ENCODE assay signal across 21 cellular contexts in the genomic region with DNA sequence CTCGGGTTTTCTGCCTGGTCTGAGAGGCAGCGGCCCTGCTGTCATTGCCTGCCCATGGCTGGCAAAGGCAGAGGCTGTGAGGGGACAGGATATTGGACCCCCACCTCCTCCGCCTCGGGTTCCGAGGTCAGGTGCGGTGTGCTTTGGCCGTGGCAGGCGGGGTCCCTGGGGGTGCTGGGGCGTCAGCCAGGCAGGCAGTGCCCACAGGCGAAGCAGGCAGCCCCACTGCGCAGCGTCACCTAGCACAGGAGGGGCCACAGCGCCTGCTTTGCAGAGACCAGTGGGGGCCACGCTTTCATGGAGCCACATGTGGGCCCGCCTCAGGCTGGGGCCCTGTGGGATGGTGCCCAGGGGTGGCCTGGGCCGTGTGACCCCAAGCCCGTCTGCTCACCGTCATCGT.
DNase-seq lines count a peak whose midpoint lies in the region; ATAC-seq, FAIRE-seq and TF ChIP-seq lines count a peak whose summit lies in the region.
"Had no signal": no experiment of that assay in that cellular context is flagged by ENCODE, and none has a peak within 500 bp of the region (broad histone marks: within the 10 kb centered on the region; RNA-seq: fewer than 3 reads in every experiment).

No MANE protein-coding gene starts in this region.

- no peaks in the 10 kb centered on the region for H3K23me2 ChIP-seq in H1 (ENCODE audit: low read depth, low read length)

- H3K18ac ChIP-seq in H1 (ENCODE audit: extremely low read depth, low read length): no peak overlapping the region
- H3K18ac ChIP-seq in trophoblast cell (ENCODE audit: low read length): no peak overlapping the region

- peaks cover 0 to 2% of the 10 kb centered on the region in 2 experiments for H4K20me1 ChIP-seq in H1 (replicated peaks in 1 of 2; ENCODE audit: control insufficient read depth in 1 of 2, insufficient read depth in 2 of 2, low read length in 2 of 2)

- TF ChIP-seq POLR2A in H1 (IDR thresholded peaks at IDR 0.05; ENCODE audit: control extremely low read depth in 1 of 2, low read depth in 2 of 2, low read length in 2 of 2): no peak

- H3K36me3 ChIP-seq in H1 (ENCODE audit: control insufficient read depth in 2 of 4, insufficient read depth in 4 of 4, low read length in 3 of 4): peaks cover 0 to 8% (median 4%) of the 10 kb centered on the region in 4 experiments; a peak in 3 of 8 replicates
- peaks cover 59 to 71% of the 10 kb centered on the region in 2 experiments for H3K36me3 ChIP-seq in trophoblast cell (ENCODE audit: control insufficient read depth in 1 of 2, insufficient read depth in 2 of 2, low read length in 2 of 2)

- ATAC-seq in WTC11: no peak
- no peak for ATAC-seq in HG02610 (IDR thresholded peaks at IDR 0.05; ENCODE audit: unreplicated experiment)
- ATAC-seq: A549; CD8-positive, alpha-beta T cell had no signal

- no peak for TF ChIP-seq RAD21 in H1 (IDR thresholded peaks at IDR 0.05 in 1 of 2, conservative IDR thresholded peaks at IDR 0.05 in 1 of 2; ENCODE audit: low read depth in 2 of 2, low read length in 2 of 2)

- H3K9ac ChIP-seq in H1 (replicated peaks in 1 of 4; ENCODE audit: extremely low read depth in 1 of 4, low read depth in 3 of 4, low read length in 3 of 4): no peak overlapping the region
- no peak overlapping the region for H3K9ac ChIP-seq in trophoblast cell (ENCODE audit: low read length)

- 0 out of 2 replicates have a peak overlapping the region, but pooled peaks have one; percentile 57 for H3K27ac Mint-ChIP-seq in WTC11
- H3K27ac Mint-ChIP-seq: B cell; CD4-positive, alpha-beta T cell; CD8-positive, alpha-beta T cell had no signal

- peaks cover 1% of the 10 kb centered on the region for H3K4me1 Mint-ChIP-seq in WTC11

- H2AK5ac ChIP-seq in H1 (ENCODE audit: low read depth, low read length) (no peak overlapping the region), trophoblast cell (ENCODE audit: low read length) (no peak overlapping the region)

- POLR2A ChIA-PET in WTC11 (lab: Charles Lee): no interaction called here
- POLR2A ChIA-PET in H1 (lab: Charles Lee; ENCODE audit: partially characterized antibody): no interaction called here

- H3K9me3 ChIP-seq in H1 (ENCODE audit: insufficient read depth in 2 of 2, low read depth in 1 of 2, low read length in 1 of 2) (peaks cover 7 to 12% of the 10 kb centered on the region in 2 experiments; a peak in 3 of 4 replicates), trophoblast cell (ENCODE audit: insufficient read depth, low read depth, low read length) (peaks cover 14% of the 10 kb centered on the region)
- H3K9me3 ChIP-seq: A549, Caco-2 had no signal

- H3K27me3 ChIP-seq in H1 (replicated peaks in 1 of 4; ENCODE audit: control insufficient read depth in 3 of 4, extremely low read depth in 1 of 4, insufficient read depth in 3 of 4, low read length in 3 of 4) (no peaks in the 10 kb centered on the region), trophoblast cell (ENCODE audit: insufficient read depth, low read length) (no peaks in the 10 kb centered on the region)

- no peaks in the 10 kb centered on the region for H3K27me3 Mint-ChIP-seq in WTC11 (ENCODE audit: low read depth)
- H3K27me3 Mint-ChIP-seq: B cell; CD4-positive, alpha-beta T cell had no signal

- H3K79me2 ChIP-seq in H1 (ENCODE audit: control insufficient read depth in 1 of 2, insufficient read depth in 2 of 2, low read length in 2 of 2) (no peaks in the 10 kb centered on the region), trophoblast cell (ENCODE audit: control insufficient read depth, insufficient read depth, low read length, poor library complexity) (no peaks in the 10 kb centered on the region)

- H3K4me2 ChIP-seq in H1 (ENCODE audit: insufficient read depth in 1 of 2, low read depth in 2 of 2, low read length in 2 of 2) (no peak overlapping the region), trophoblast cell (ENCODE audit: low read length) (no peak overlapping the region)
- H3K4me2 ChIP-seq: A549; BLaER1 treated with 17β-estradiol and CSF1 and Interleukin-3, amounts not matched to agents 10 nM and 100 nM had no signal

- intact Hi-C loops in posterior vena cava (cut with DNase I): no loop called here

- no peaks in the 10 kb centered on the region; the same call in 1 of the 2 replicates for H3K79me1 ChIP-seq in H1 (ENCODE audit: low read depth, low read length)
- no peaks in the 10 kb centered on the region for H3K79me1 ChIP-seq in trophoblast cell (ENCODE audit: low read length)

- H3K27ac ChIP-seq in H1 (ENCODE audit: low read depth, low read length) (no peak overlapping the region), trophoblast cell (ENCODE audit: low read depth, low read length) (no peak overlapping the region)
- H3K27ac ChIP-seq: 22Rv1; A549; BLaER1 treated with 17β-estradiol and CSF1 and Interleukin-3, amounts not matched to agents 10 nM and 100 nM; C4-2B had no signal

- H3K4ac ChIP-seq in H1 (replicated peaks; ENCODE audit: insufficient read length, low read depth, low read length) (no peak overlapping the region), trophoblast cell (ENCODE audit: low read depth, low read length) (no peak overlapping the region)

- CTCF ChIA-PET in WTC11 (lab: Charles Lee) (interaction anchor here (1.0 to 1.1 kb wide), 2 partner anchors 34 to 89 kb away, joined by 3 to 4 read pairs; no protein-coding TSS in a partner anchor), H1 (lab: Charles Lee; ENCODE audit: partially characterized antibody) (interaction anchor here (0.6 to 3.6 kb wide), 4 partner anchors 11 to 890 kb away, joined by 3 to 22 read pairs (median 8); no protein-coding TSS in a partner anchor)

- no peak for FAIRE-seq in H1 (lab: Jason Lieb, UNC)
- FAIRE-seq: A549, D721Med, G401.6, GM12891, GM19239 had no signal

- H3K56ac ChIP-seq in H1 (replicated peaks; ENCODE audit: insufficient read length, low read depth, low read length): no peak overlapping the region

- WGBS in H1 (ENCODE audit: extremely low coverage in 1 of 2, insufficient coverage in 1 of 2, insufficient read length in 1 of 2, insufficient replicate concordance in 2 of 2, low coverage in 1 of 2, low lambda C conversion rate in 2 of 2, missing lambda C conversion rate in 1 of 2), 2 experiments: 96% methylated on average over 18 of the region's 19 CpGs; no CpG with 5 or more reads in 1 of the 2 experiments
- no CpG with 5 or more reads among the region's 19 CpGs for WGBS in trophoblast cell (ENCODE audit: extremely low coverage, insufficient coverage, insufficient read length)

- TF ChIP-seq EP300 in H1 (IDR thresholded peaks at IDR 0.05; ENCODE audit: borderline replicate concordance in 1 of 2, low read depth in 2 of 2, low read length in 2 of 2): no peak

- H3K36me3 Mint-ChIP-seq in WTC11: peaks cover 28% of the 10 kb centered on the region

- no peak overlapping the region for H2BK5ac ChIP-seq in H1 (ENCODE audit: low read depth, low read length)
- H2BK5ac ChIP-seq in trophoblast cell (ENCODE audit: low read depth, low read length, poor library complexity): no peak overlapping the region

- H2BK120ac ChIP-seq in H1 (replicated peaks; ENCODE audit: low read depth, low read length) (no peak overlapping the region), trophoblast cell (ENCODE audit: insufficient read depth, low read length, poor library complexity) (no peak overlapping the region)

- no peak overlapping the region for H2BK20ac ChIP-seq in H1 (ENCODE audit: low read length)

- H4K12ac ChIP-seq in trophoblast cell (ENCODE audit: low read depth, low read length): no peak overlapping the region

- H2BK15ac ChIP-seq in H1 (ENCODE audit: low read length): no peak overlapping the region

- no peak overlapping the region for H4K91ac ChIP-seq in H1 (replicated peaks; ENCODE audit: insufficient read length, low read length)
- no peak overlapping the region for H4K91ac ChIP-seq in trophoblast cell (ENCODE audit: low read depth, low read length)

- peak overlapping the region; percentile 45 for H4K8ac ChIP-seq in H1 (ENCODE audit: extremely low read depth, insufficient read depth, low read length)
- no peak overlapping the region for H4K8ac ChIP-seq in trophoblast cell (ENCODE audit: low read depth, low read length)

- TF ChIP-seq CTCF in WTC11 (IDR thresholded peaks at IDR 0.05) (no peak), H1 (IDR thresholded peaks at IDR 0.05; ENCODE audit: control extremely low read depth in 1 of 3, insufficient read depth in 1 of 3, low read depth in 1 of 3, low read length in 3 of 3) (no peak)

- H3K14ac ChIP-seq in H1 (ENCODE audit: insufficient read length) (no peak overlapping the region), trophoblast cell (ENCODE audit: low read length) (no peak overlapping the region)

- H3K9me3 Mint-ChIP-seq in WTC11: peaks cover 17% of the 10 kb centered on the region
- H3K9me3 Mint-ChIP-seq: CD4-positive, alpha-beta T cell had no signal

- H3K4me3 Mint-ChIP-seq in WTC11: no peak overlapping the region
- H3K4me3 Mint-ChIP-seq: B cell; CD4-positive, alpha-beta T cell; CD8-positive, alpha-beta T cell had no signal

- H3K23ac ChIP-seq in H1 (ENCODE audit: insufficient read length): no peak overlapping the region
- no peak overlapping the region for H3K23ac ChIP-seq in trophoblast cell (ENCODE audit: low read length)

- DNase-seq in WTC11 (ENCODE audit: low spot score) (no peak), H1 (ENCODE audit: low read depth in 1 of 2, low spot score in 2 of 2) (no peak), posterior vena cava (ENCODE audit: low spot score) (peak; percentile 77), trophoblast cell (no peak)
- DNase-seq: AML-193; Caco-2; Calu3; CD4-positive, alpha-beta T cell; CD8-positive, alpha-beta T cell; DMS79 treated with DMSO at 0.1 percent for 48 hours; GF-D8 had no signal

- no peak overlapping the region for H2BK12ac ChIP-seq in H1 (ENCODE audit: low read depth, low read length)
- H2BK12ac ChIP-seq in trophoblast cell (ENCODE audit: low read length): no peak overlapping the region

- no peak overlapping the region for H4K5ac ChIP-seq in H1 (ENCODE audit: insufficient read length, low read depth, low read length)

- H3K4me3 ChIP-seq in H1 (ENCODE audit: extremely low read depth in 1 of 4, insufficient read depth in 2 of 4, low read depth in 3 of 4, low read length in 4 of 4): no peak overlapping the region
- no peak overlapping the region for H3K4me3 ChIP-seq in trophoblast cell (ENCODE audit: low read depth, low read length)
- H3K4me3 ChIP-seq: A549; BLaER1 treated with 17β-estradiol and CSF1 and Interleukin-3, amounts not matched to agents 10 nM and 100 nM had no signal

- H2AFZ ChIP-seq in H1 (ENCODE audit: low read length): no peak overlapping the region
- no peak overlapping the region for H2AFZ ChIP-seq in trophoblast cell (ENCODE audit: insufficient read depth, low read length, poor library complexity)

- H3K4me1 ChIP-seq in H1 (replicated peaks in 1 of 4; ENCODE audit: control insufficient read depth in 3 of 4, insufficient read depth in 4 of 4, low read length in 3 of 4) (peaks cover 0 to 3% (median under 1%) of the 10 kb centered on the region in 4 experiments; a peak in 3 of 7 replicates), trophoblast cell (ENCODE audit: control insufficient read depth in 1 of 2, insufficient read depth in 2 of 2, low read length in 2 of 2) (no peaks in the 10 kb centered on the region)
- H3K4me1 ChIP-seq: A549, Caco-2 had no signal

TF ChIP-seq in WTC11, 78 proteins besides CTCF, POLR2A, EP300 and RAD21 (continues in another document):
- TF ChIP-seq PRRX2 (CRISPR knock-in tag; IDR thresholded peaks at IDR 0.05) (no peak), ZNF671 (CRISPR knock-in tag; IDR thresholded peaks at IDR 0.05) (no peak)

TF ChIP-seq in H1, 55 proteins besides CTCF, POLR2A, EP300 and RAD21 (continues in another document):
- no peak for TF ChIP-seq GABPA (IDR thresholded peaks at IDR 0.05; ENCODE audit: borderline replicate concordance, insufficient read depth, low read length)
